In the genomic region with DNA sequence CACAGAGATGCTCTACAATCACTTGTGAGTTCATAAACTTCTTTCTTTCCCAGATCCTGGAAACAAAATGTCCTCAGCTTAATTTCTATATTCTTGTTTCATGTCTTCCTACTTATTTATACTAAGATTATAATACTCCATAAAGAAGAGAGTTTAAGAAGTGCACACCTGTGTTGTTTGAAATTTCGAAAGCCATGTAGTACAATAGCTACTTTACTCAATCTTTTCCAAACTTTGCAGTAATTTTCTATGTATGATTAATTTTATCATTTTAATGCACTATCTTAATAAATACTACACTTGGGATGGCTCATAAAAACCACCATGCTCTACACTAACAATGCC, we compare ENCODE assay signal across 9 cellular contexts. TPM values are rescaled to one million over a fixed set of nuclear protein-coding genes. Genes with fewer than 3 reads are reported as not detected.
DNase-seq lines count a peak whose midpoint lies in the region; ATAC-seq, FAIRE-seq and TF ChIP-seq lines count a peak whose summit lies in the region.
"Had no signal": no experiment of that assay in that cellular context is flagged by ENCODE, and none has a peak within 500 bp of the region (broad histone marks: within the 10 kb centered on the region; RNA-seq: fewer than 3 reads in every experiment).

No MANE protein-coding gene starts in this region.

- dilution Hi-C loops in endothelial cell of umbilical vein (cut with MboI; ENCODE audit: extremely low pct_ligation_motif_present, low sequenced_read_pairs): no loop called here

- no peak overlapping the region for H3K9ac ChIP-seq in PC-3 (ENCODE audit: low read length)
- H3K9ac ChIP-seq in endothelial cell of umbilical vein (replicated peaks; ENCODE audit: extremely low read depth, insufficient read depth, low read length): peak overlapping the region; percentile 87
- no peak overlapping the region for H3K9ac ChIP-seq in mesendoderm (ENCODE audit: low read length)

- peaks cover 25% of the 10 kb centered on the region for H3K79me2 ChIP-seq in PC-3 (ENCODE audit: low read length)
- H3K79me2 ChIP-seq in endothelial cell of umbilical vein (ENCODE audit: control insufficient read depth, insufficient read depth, low read length): peaks cover 13% of the 10 kb centered on the region
- no peaks in the 10 kb centered on the region for H3K79me2 ChIP-seq in mesendoderm (ENCODE audit: control insufficient read depth, insufficient read depth, low read length)

- no peak overlapping the region for H3K56ac ChIP-seq in mesendoderm (ENCODE audit: low read length)

- TF ChIP-seq CTCF in PC-3 (conservative IDR thresholded peaks at IDR 0.05; ENCODE audit: low read depth, low read length): no peak; the same call in 1 of the 2 replicates
- no peak for TF ChIP-seq CTCF in endothelial cell of umbilical vein (IDR thresholded peaks at IDR 0.05; ENCODE audit: extremely low read depth in 1 of 2, insufficient read depth in 1 of 2, low read depth in 1 of 2, low read length in 2 of 2)
- TF ChIP-seq CTCF in gastrocnemius medialis (IDR thresholded peaks at IDR 0.05 in 4 of 5, conservative IDR thresholded peaks at IDR 0.05 in 1 of 5): no peak

- ATAC-seq in GM19351 (IDR thresholded peaks at IDR 0.05; ENCODE audit: unreplicated experiment) (peak; percentile 7), PC-3 (no peak), gastrocnemius medialis (no peak), HG02973 (IDR thresholded peaks at IDR 0.05; ENCODE audit: unreplicated experiment) (no peak)

- H4K5ac ChIP-seq in mesendoderm (ENCODE audit: low read length): no peak overlapping the region

- H3K23ac ChIP-seq in mesendoderm (ENCODE audit: low read length): no peak overlapping the region

- H3K27ac ChIP-seq in PC-3 (ENCODE audit: low read length) (no peak overlapping the region), endothelial cell of umbilical vein (ENCODE audit: insufficient read depth, low read depth, low read length) (no peak overlapping the region), gastrocnemius medialis (no peak overlapping the region), mesendoderm (ENCODE audit: low read depth, low read length) (no peak overlapping the region)
- H3K27ac ChIP-seq: epithelial cell of prostate had no signal

- no CpG with 5 or more reads among the region's 1 CpG for whole genome bisulfite sequencing in mesendoderm (ENCODE audit: extremely low coverage, insufficient coverage, low lambda C conversion rate)

- H3K9me3 ChIP-seq in PC-3 (ENCODE audit: low read length): no peaks in the 10 kb centered on the region
- no peaks in the 10 kb centered on the region for H3K9me3 ChIP-seq in endothelial cell of umbilical vein (replicated peaks; ENCODE audit: control insufficient read depth, insufficient read depth, low read length)
- H3K9me3 ChIP-seq in gastrocnemius medialis: no peaks in the 10 kb centered on the region

- H3K9me1 ChIP-seq in endothelial cell of umbilical vein (replicated peaks; ENCODE audit: control insufficient read depth, extremely low read depth, insufficient read depth, low read length): no peaks in the 10 kb centered on the region

- no peak overlapping the region for H3K4ac ChIP-seq in mesendoderm (ENCODE audit: low read depth, low read length)

- H4K20me1 ChIP-seq in PC-3 (ENCODE audit: low read length) (no peaks in the 10 kb centered on the region), endothelial cell of umbilical vein (replicated peaks; ENCODE audit: control insufficient read depth, extremely low read depth, insufficient read depth, low read length) (no peaks in the 10 kb centered on the region)

- H3K4me3 ChIP-seq in PC-3 (ENCODE audit: low read length): peak overlapping the region; percentile 81; the same call in 1 of the 2 replicates
- peak overlapping the region in 2 of 3 experiments; percentile 99 to 100 for H3K4me3 ChIP-seq in endothelial cell of umbilical vein (replicated peaks in 1 of 3; ENCODE audit: insufficient read depth in 1 of 3, low read depth in 1 of 3, low read length in 3 of 3)
- peak overlapping the region in 3 of 4 donors; percentile 57 to 81 (median 78) for H3K4me3 ChIP-seq in gastrocnemius medialis
- H3K4me3 ChIP-seq in mesendoderm (ENCODE audit: low read length): no peak overlapping the region

- TF ChIP-seq POLR2A in endothelial cell of umbilical vein (IDR thresholded peaks at IDR 0.05; ENCODE audit: low read depth, low read length): no peak
- TF ChIP-seq POLR2A in gastrocnemius medialis (IDR thresholded peaks at IDR 0.05): no peak

- H3K27me3 ChIP-seq in PC-3 (ENCODE audit: low read length) (no peaks in the 10 kb centered on the region), endothelial cell of umbilical vein (ENCODE audit: control insufficient read depth in 2 of 2, insufficient read depth in 2 of 2, low read length in 2 of 2) (no peaks in the 10 kb centered on the region), gastrocnemius medialis (no peaks in the 10 kb centered on the region), mesendoderm (ENCODE audit: insufficient read depth, low read length, poor library complexity) (no peaks in the 10 kb centered on the region)

- H3K79me1 ChIP-seq in mesendoderm (ENCODE audit: low read length): peaks cover 3% of the 10 kb centered on the region

- BruUV-seq in PC-3 (replicated peaks; lab: Mats Ljungman, UMichigan) (no TSS peak), endothelial cell of umbilical vein (replicated peaks; lab: Mats Ljungman, UMichigan) (no TSS peak)

- H2AFZ ChIP-seq in PC-3 (ENCODE audit: low read length) (no peak overlapping the region), endothelial cell of umbilical vein (ENCODE audit: low read depth, low read length) (no peak overlapping the region)

- no peak for FAIRE-seq in endothelial cell of umbilical vein (lab: Jason Lieb, UNC)

- H3K9me2 ChIP-seq in PC-3 (replicated peaks; ENCODE audit: low read length): no peaks in the 10 kb centered on the region

- no peak overlapping the region for H2AK5ac ChIP-seq in mesendoderm (ENCODE audit: low read length)

- H2BK5ac ChIP-seq in mesendoderm (ENCODE audit: low read length): no peak overlapping the region

- DNase-seq in PC-3 (no peak), endothelial cell of umbilical vein (ENCODE audit: low read depth, low spot score) (no peak), gastrocnemius medialis (no peak), NCI-H187 (lab: John Stamatoyannopoulos, UW) (no peak), posterior cingulate gyrus (no peak), mesendoderm (no peak)

- H4K8ac ChIP-seq in mesendoderm (ENCODE audit: low read depth, low read length): no peak overlapping the region

- H3K4me2 ChIP-seq in PC-3 (ENCODE audit: low read length) (peak overlapping the region; percentile 92; the same call in 1 of the 2 replicates), endothelial cell of umbilical vein (ENCODE audit: insufficient read depth, low read length) (peak overlapping the region; percentile 100), mesendoderm (ENCODE audit: low read length) (no peak overlapping the region)

- H3K36me3 ChIP-seq in PC-3 (ENCODE audit: low read depth, low read length) (no peaks in the 10 kb centered on the region), endothelial cell of umbilical vein (ENCODE audit: control insufficient read depth in 2 of 2, extremely low read depth in 1 of 2, insufficient read depth in 2 of 2, low read length in 2 of 2) (peaks cover 0 to 2% of the 10 kb centered on the region in 2 experiments), gastrocnemius medialis (peaks cover 0 to 10% of the 10 kb centered on the region in 2 donors), mesendoderm (ENCODE audit: control insufficient read depth, insufficient read depth, low read length) (no peaks in the 10 kb centered on the region)

- H3K18ac ChIP-seq in mesendoderm (ENCODE audit: low read length): no peak overlapping the region

- no peak overlapping the region for H2BK15ac ChIP-seq in mesendoderm (replicated peaks; ENCODE audit: low read depth)

- CTCF ChIA-PET in PC-3 (lab: Charles Lee) (no interaction called here), endothelial cell of umbilical vein (lab: Charles Lee) (interaction anchor here (1.4 kb wide), 1 partner anchor 11 kb away, joined by 3 read pairs; no protein-coding TSS in a partner anchor)

- intact Hi-C loops in PC-3 (cut with micrococcal nuclease) (no loop called here), endothelial cell of umbilical vein (cut with micrococcal nuclease) (loop anchor here (5.0 kb wide), 1 partner anchor 106 kb away; the partner anchor contains the start of gene TEP1), gastrocnemius medialis (cut with DNase I; ENCODE audit: low total_unique reads) (loop anchor here (5.0 kb wide), 1 partner anchor 306 kb away; no protein-coding TSS in a partner anchor), posterior cingulate gyrus (cut with DNase I) (no loop called here)

- H3K4me1 ChIP-seq in PC-3 (ENCODE audit: insufficient read depth, low read length) (peaks cover 19% of the 10 kb centered on the region), endothelial cell of umbilical vein (ENCODE audit: control insufficient read depth, extremely low read depth, insufficient read depth, low read length) (peaks cover 9% of the 10 kb centered on the region), gastrocnemius medialis (peaks cover 10 to 13% of the 10 kb centered on the region in 2 donors), mesendoderm (ENCODE audit: control insufficient read depth, low read depth, low read length) (no peaks in the 10 kb centered on the region)

- in situ Hi-C loops in gastrocnemius medialis (cut with MboI; ENCODE audit: low sequenced_read_pairs in 4 of 4): no loop called here

- H3F3A ChIP-seq in PC-3 (ENCODE audit: low read length, unreplicated experiment): no peaks in the 10 kb centered on the region

- POLR2A ChIA-PET in PC-3 (lab: Charles Lee; ENCODE audit: unreplicated experiment) (no interaction called here), endothelial cell of umbilical vein (lab: Charles Lee) (no interaction called here)

- H2BK120ac ChIP-seq in mesendoderm (ENCODE audit: low read depth, low read length): no peak overlapping the region

RNA-seq across cellular contexts. Expression of gene TTC5, which starts 0.3 kb away (rescaled TPM):
- total RNA-seq in PC-3 (2014; rRNA removed) (9.8 and 23.3 TPM in 2 replicates), endothelial cell of umbilical vein (21.3 and 22.9 TPM in 2 replicates), gastrocnemius medialis (1 to 10 TPM; 3.7 to 6.3 (median 4.8) TPM)
- polyA plus RNA-seq in endothelial cell of umbilical vein: 8.8 and 10.9 TPM in 2 replicates
- 10.2 and 10.6 TPM in 2 replicates for polyA plus RNA-seq in endothelial cell of umbilical vein (2011; cell fraction: cytosol; rRNA removed)
- polyA plus RNA-seq in endothelial cell of umbilical vein (2011; cell fraction: nucleus; rRNA removed): 10.9 and 13.0 TPM in 2 replicates
- 18.6 and 20.2 TPM in 2 replicates for polyA plus RNA-seq in endothelial cell of umbilical vein (2012)
- 22.8 and 33.7 TPM in 2 replicates for polyA minus RNA-seq in endothelial cell of umbilical vein
- polyA minus RNA-seq in endothelial cell of umbilical vein (2011; cell fraction: cytosol; rRNA and poly(A)+ RNA removed): 5.4 TPM
- 15.3 and 18.3 TPM in 2 replicates for polyA minus RNA-seq in endothelial cell of umbilical vein (2011; cell fraction: nucleus; rRNA and poly(A)+ RNA removed)
- 9.3 TPM for polyA plus RNA-seq in mesendoderm (2013, experiment 1 of 2)
- polyA plus RNA-seq in mesendoderm (2013, experiment 2 of 2): 9.5 TPM

RNA-seq across cellular contexts. Expression of gene CCNB1IP1, which starts 27.0 kb away (rescaled TPM):
- total RNA-seq in PC-3 (2014; rRNA removed) (32.8 and 35.0 TPM in 2 replicates), endothelial cell of umbilical vein (35.5 and 38.9 TPM in 2 replicates), gastrocnemius medialis (10 to 100 TPM; 15.7 to 42.9 (median 30.2) TPM)
- 31.0 and 32.7 TPM in 2 replicates for polyA plus RNA-seq in endothelial cell of umbilical vein
- 33.5 and 36.7 TPM in 2 replicates for polyA plus RNA-seq in endothelial cell of umbilical vein (2011; cell fraction: cytosol; rRNA removed)
- polyA plus RNA-seq in endothelial cell of umbilical vein (2011; cell fraction: nucleus; rRNA removed): 20.3 and 25.5 TPM in 2 replicates
- 25.3 and 34.4 TPM in 2 replicates for polyA plus RNA-seq in endothelial cell of umbilical vein (2012)
- 40.3 and 44.2 TPM in 2 replicates for polyA minus RNA-seq in endothelial cell of umbilical vein
- 25.2 TPM for polyA minus RNA-seq in endothelial cell of umbilical vein (2011; cell fraction: cytosol; rRNA and poly(A)+ RNA removed)
- polyA minus RNA-seq in endothelial cell of umbilical vein (2011; cell fraction: nucleus; rRNA and poly(A)+ RNA removed): 24.3 and 29.2 TPM in 2 replicates
- 142 TPM for polyA plus RNA-seq in mesendoderm (2013, experiment 1 of 2)
- polyA plus RNA-seq in mesendoderm (2013, experiment 2 of 2): 142 TPM

RNA-seq across cellular contexts. Expression of gene PARP2, which starts 37.4 kb away (rescaled TPM):
- total RNA-seq in PC-3 (2014; rRNA removed) (35.6 and 38.3 TPM in 2 replicates), endothelial cell of umbilical vein (30.6 and 30.8 TPM in 2 replicates), gastrocnemius medialis (10 to 100 TPM in 1 of 4 donors, 1 to 10 TPM in 3; 5.1 to 15.0 (median 7.0) TPM)
- 12.9 and 15.7 TPM in 2 replicates for polyA plus RNA-seq in endothelial cell of umbilical vein
- polyA plus RNA-seq in endothelial cell of umbilical vein (2011; cell fraction: cytosol; rRNA removed): 22.6 and 23.7 TPM in 2 replicates
- 59.9 and 83.6 TPM in 2 replicates for polyA plus RNA-seq in endothelial cell of umbilical vein (2011; cell fraction: nucleus; rRNA removed)
- 16.9 and 28.1 TPM in 2 replicates for polyA plus RNA-seq in endothelial cell of umbilical vein (2012)
- 7.4 and 7.9 TPM in 2 replicates for polyA minus RNA-seq in endothelial cell of umbilical vein
- polyA minus RNA-seq in endothelial cell of umbilical vein (2011; cell fraction: cytosol; rRNA and poly(A)+ RNA removed): 20.6 TPM
- 13.2 and 18.8 TPM in 2 replicates for polyA minus RNA-seq in endothelial cell of umbilical vein (2011; cell fraction: nucleus; rRNA and poly(A)+ RNA removed)
- polyA plus RNA-seq in mesendoderm (2013, experiment 1 of 2): 28.3 TPM
- polyA plus RNA-seq in mesendoderm (2013, experiment 2 of 2): 29.5 TPM

Comparison
In these comparisons a context has a peak if more than half of its experiments do, and no peak if none do; other contexts are left out.
1. intact Hi-C loops: an anchor here in endothelial cell of umbilical vein (5.0 kb wide) and gastrocnemius medialis (5.0 kb wide); none called in PC-3 and posterior cingulate gyrus.